In genomic region chr2:102267774-102268173, GRCh38 we compare ENCODE assay signal across 27 cellular contexts. TPM values are rescaled to one million over a fixed set of nuclear protein-coding genes. Genes with fewer than 3 reads are reported as not detected.
"Had no signal": no experiment of that assay in that cellular context is flagged by ENCODE, and none has a peak within 500 bp of the region (broad histone marks: within the 10 kb centered on the region; RNA-seq: fewer than 3 reads in every experiment).

No MANE protein-coding gene starts in this region.

- H3K27me3 ChIP-seq: pancreas, sigmoid colon, uterus had no signal

- H3K4me3 ChIP-seq: left ventricle myocardium inferior, lung, mucosa of descending colon, pancreas, prostate gland, sigmoid colon, tibial nerve, uterus had no signal

- H3K9me3 ChIP-seq: left ventricle myocardium inferior, mucosa of descending colon, pancreas, prostate gland, sigmoid colon, tibial nerve, uterus had no signal

- ATAC-seq: mucosa of descending colon; naive thymus-derived CD4-positive, alpha-beta T cell; pancreas; right cardiac atrium; stimulated activated memory B cell treated with anti-CD40 and anti-IgM and Interleukin-4, amounts not matched to agents 10 μg/mL and 1 μg/mL and 100 μg/mL, for 72 hours; stimulated activated naive CD8-positive, alpha-beta T cell treated with anti-CD3 and anti-CD28 coated beads, Interleukin-15, amount 100 ng/mL, for 72 hours had no signal

- H3K36me3 ChIP-seq: left ventricle myocardium inferior, pancreas, prostate gland, sigmoid colon, tibial nerve, uterus had no signal

- H3K4me1 ChIP-seq: pancreas, prostate gland, sigmoid colon, tibial nerve, uterus had no signal

- H3K27ac ChIP-seq: pancreas, prostate gland, sigmoid colon, tibial nerve had no signal

- DNase-seq: hypothalamus; immature natural killer cell; kidney; left ventricle myocardium inferior; midbrain; mucosa of descending colon; naive thymus-derived CD4-positive, alpha-beta T cell; nucleus accumbens; pancreas; retina; right cardiac atrium; sigmoid colon; small intestine; stimulated activated CD4-positive, alpha-beta T cell treated with anti-CD3 and anti-CD28 coated beads, Interleukin-1b, Interleukin-23, amount 100 ng/mL, for 48 hours; stimulated activated CD4-positive, alpha-beta T cell treated with anti-CD3 and anti-CD28 coated beads, Interleukin-2, amount 100 ng/mL, for 48 hours; stimulated activated CD4-positive, alpha-beta T cell treated with anti-CD3 and anti-CD28 coated beads, Interleukin-4, amount 100 ng/mL, for 4 hours; stimulated activated CD8-positive, alpha-beta memory T cell treated with anti-CD3 and anti-CD28 coated beads, Interleukin-4, amount 100 ng/mL, for 48 hours; stimulated activated naive CD4-positive, alpha-beta T cell treated with Interleukin-2 at 50 U/mL for 16 hours; stimulated activated naive CD8-positive, alpha-beta T cell treated with anti-CD3 and anti-CD28 coated beads, Interleukin-15, amount 100 ng/mL, for 72 hours; substantia nigra; uterus had no signal

RNA-seq across cellular contexts. Expression of gene IL1RL1, which starts 43.6 kb away (rescaled TPM):
- total RNA-seq: myocyte had no signal
- polyA plus RNA-seq: naive thymus-derived CD4-positive, alpha-beta T cell; neural cell had no signal
